ENCODE assay signal across 13 cellular contexts in genomic region chr2:96769816-96770215, GRCh38. TPM values are rescaled to one million over a fixed set of nuclear protein-coding genes. Genes with fewer than 3 reads are reported as not detected.
A peak's percentile ranks its signal among the peaks of the same experiment; 100 is the strongest.
DNase-seq lines count a peak whose midpoint lies in the region; ATAC-seq, FAIRE-seq and TF ChIP-seq lines count a peak whose summit lies in the region.
"Had no signal": no experiment of that assay in that cellular context is flagged by ENCODE, and none has a peak within 500 bp of the region (broad histone marks: within the 10 kb centered on the region; RNA-seq: fewer than 3 reads in every experiment).

No MANE protein-coding gene starts in this region.

- H3K4me3 ChIP-seq in colonic mucosa (no peak overlapping the region), HepG2 (replicated peaks in 1 of 3; ENCODE audit: insufficient read depth in 1 of 3, low read depth in 2 of 3, low read length in 3 of 3) (peak overlapping the region in 1 of 3 experiments; percentile 13; a peak in 1 of 6 replicates)
- H3K4me3 ChIP-seq in CD4-positive, alpha-beta memory T cell (ENCODE audit: low read length in 2 of 2): no peak overlapping the region
- H3K4me3 ChIP-seq: K562 had no signal

- peak overlapping the region; percentile 52 to 82 (median 67) for H3K27ac Mint-ChIP-seq in IgD-negative memory B cell
- no peak overlapping the region for H3K27ac Mint-ChIP-seq in CD4-positive, alpha-beta memory T cell

- H3K79me2 ChIP-seq in HepG2 (ENCODE audit: insufficient read depth, low read length): peaks cover 3% of the 10 kb centered on the region

- peaks cover 40% of the 10 kb centered on the region for H3K4me1 ChIP-seq in colonic mucosa
- H3K4me1 ChIP-seq in HepG2 (ENCODE audit: insufficient read depth, low read length): peaks cover 45% of the 10 kb centered on the region
- peaks cover 22% of the 10 kb centered on the region for H3K4me1 ChIP-seq in CD4-positive, alpha-beta memory T cell (ENCODE audit: insufficient read depth, low read length)

- POLR2A ChIA-PET in HepG2 (lab: Yijun Ruan, JAX): interaction anchor here (0.9 kb wide), 1 partner anchor 9 kb away, joined by 3 read pairs; the partner anchor contains the start of gene CNNM4
- POLR2A ChIA-PET in CD4-positive, alpha-beta memory T cell (lab: Charles Lee; ENCODE audit: partially characterized antibody): no interaction called here

- ATAC-seq in HepG2 (peak; percentile 73), HG03108 (IDR thresholded peaks at IDR 0.05; ENCODE audit: unreplicated experiment) (no peak)

- no peak for TF ChIP-seq POLR2A in HepG2 (IDR thresholded peaks at IDR 0.05; ENCODE audit: insufficient read depth in 1 of 2, low read depth in 2 of 2, low read length in 2 of 2)

- H3K4me1 Mint-ChIP-seq in IgD-negative memory B cell: peaks cover 26 to 59% (median 42%) of the 10 kb centered on the region in 3 donors
- H3K4me1 Mint-ChIP-seq in CD4-positive, alpha-beta memory T cell: peaks cover 25 to 56% (median 42%) of the 10 kb centered on the region in 4 donors

- in situ Hi-C loops in HepG2 (cut with HindIII; ENCODE audit: extremely low pct_ligation_motif_present, low pct_unique_long_range_greater_than_20kb): no loop called here

- no TSS peak for BruUV-seq in HepG2 (replicated peaks; lab: Mats Ljungman, UMichigan)

- 48% methylated on average over 7 of the region's 7 CpGs for WGBS in HepG2 (ENCODE audit: low lambda C conversion rate)

- no peak for TF ChIP-seq RAD21 in HepG2 (CRISPR knock-in tag; IDR thresholded peaks at IDR 0.05)

- H3K9ac ChIP-seq in colonic mucosa (ENCODE audit: low read depth in 2 of 2, low read length in 2 of 2) (peak overlapping the region in 1 of 2 donors; percentile 66), HepG2 (ENCODE audit: insufficient read depth, low read depth, low read length) (no peak overlapping the region)

- no peaks in the 10 kb centered on the region; the same call in 1 of the 2 replicates for H4K20me1 ChIP-seq in HepG2 (ENCODE audit: insufficient read depth, low read length)

- H3K27ac ChIP-seq in colonic mucosa (peak overlapping the region; percentile 78), HepG2 (ENCODE audit: extremely low read length, insufficient read depth, low read length) (peak overlapping the region; percentile 25), substantia nigra (ENCODE audit: low read depth, low read length, poor library complexity, severe bottlenecking) (peak overlapping the region; percentile 26)
- no peak overlapping the region for H3K27ac ChIP-seq in CD4-positive, alpha-beta memory T cell (ENCODE audit: low read depth, low read length)

- H3K36me3 Mint-ChIP-seq in IgD-negative memory B cell: peaks cover 8% of the 10 kb centered on the region
- H3K36me3 Mint-ChIP-seq in CD4-positive, alpha-beta memory T cell: peaks cover 0 to 8% of the 10 kb centered on the region in 2 donors

- H3K9me3 ChIP-seq in colonic mucosa (no peaks in the 10 kb centered on the region), HepG2 (ENCODE audit: low read length) (no peaks in the 10 kb centered on the region)
- H3K9me3 ChIP-seq in CD4-positive, alpha-beta memory T cell (ENCODE audit: control insufficient read depth in 1 of 2, low read length in 2 of 2): no peaks in the 10 kb centered on the region

- H3K27me3 ChIP-seq in colonic mucosa (no peaks in the 10 kb centered on the region), HepG2 (ENCODE audit: control insufficient read depth in 1 of 2, insufficient read depth in 2 of 2, low read length in 2 of 2) (no peaks in the 10 kb centered on the region)
- H3K27me3 ChIP-seq in CD4-positive, alpha-beta memory T cell (ENCODE audit: insufficient read depth, low read length): no peaks in the 10 kb centered on the region

- H3K36me3 ChIP-seq in colonic mucosa: no peaks in the 10 kb centered on the region
- no peaks in the 10 kb centered on the region; a peak in 1 of 5 replicates for H3K36me3 ChIP-seq in HepG2 (replicated peaks in 1 of 2; ENCODE audit: control insufficient read depth in 1 of 2, insufficient read depth in 2 of 2, low read length in 2 of 2)
- no peaks in the 10 kb centered on the region for H3K36me3 ChIP-seq in CD4-positive, alpha-beta memory T cell (ENCODE audit: insufficient read depth, low read length)

- peak overlapping the region in 1 of 4 donors; percentile 46 for H3K4me3 Mint-ChIP-seq in IgD-negative memory B cell
- H3K4me3 Mint-ChIP-seq in CD4-positive, alpha-beta memory T cell: no peak overlapping the region

- peak overlapping the region; percentile 32; the same call in 1 of the 2 replicates for H3K4me2 ChIP-seq in HepG2 (ENCODE audit: low read depth, low read length)

- CTCF ChIA-PET in HepG2 (lab: Yijun Ruan, JAX; ENCODE audit: low intra/inter-chr PET ratio, low total read pairs): no interaction called here
- CTCF ChIA-PET in CD4-positive, alpha-beta memory T cell (lab: Charles Lee; ENCODE audit: partially characterized antibody): interaction anchor here (0.9 kb wide), 1 partner anchor 9 kb away, joined by 3 read pairs; no protein-coding TSS in a partner anchor

- H3K27me3 Mint-ChIP-seq in IgD-negative memory B cell: no peaks in the 10 kb centered on the region
- no peaks in the 10 kb centered on the region for H3K27me3 Mint-ChIP-seq in CD4-positive, alpha-beta memory T cell

- intact Hi-C loops in colonic mucosa (cut with DNase I): no loop called here
- intact Hi-C loops in HepG2 (cut with micrococcal nuclease; ENCODE audit: unreplicated experiment): loop anchor here (10.0 kb wide), 1 partner anchor 165 kb away; no protein-coding TSS in a partner anchor
- intact Hi-C loops in CD4-positive, alpha-beta memory T cell (cut with micrococcal nuclease): no loop called here

- no peak overlapping the region for H2AFZ ChIP-seq in HepG2 (ENCODE audit: low read length)

- DNase-seq in colonic mucosa (no peak), HepG2 (ENCODE audit: low spot score) (peak; percentile 35), substantia nigra (lab: John Stamatoyannopoulos, UW) (peak in 37 of 49 donors; percentile 12 to 71 (median 45)), activated gamma-delta T cell (lab: John Stamatoyannopoulos, UW) (no peak)
- no peak for DNase-seq in NK-92 treated with Interleukin-12 subunit alpha and Interleukin-12 subunit beta, amount 100 ng/mL, for 24 hours (lab: John Stamatoyannopoulos, UW)
- no peak for DNase-seq in CD4-positive, alpha-beta memory T cell
- DNase-seq: activated CD4-positive, CD25-positive, alpha-beta regulatory T cell treated with anti-CD3 and anti-CD28 coated beads, Interleukin-2, amount 50 U/mL, for 72 hours; activated effector memory CD4-positive, alpha-beta T cell treated with anti-CD3 and anti-CD28 coated beads, Interleukin-2, amount 50 U/mL, for 16 hours; cerebellar nuclear complex had no signal

- FAIRE-seq in HepG2 (lab: Jason Lieb, UNC): peak; percentile 77
- FAIRE-seq: GM19239, K562 had no signal

- TF ChIP-seq EP300 in HepG2 (IDR thresholded peaks at IDR 0.05; ENCODE audit: low read depth in 2 of 2, low read length in 2 of 2) (no peak), HepG2 (CRISPR knock-in tag; IDR thresholded peaks at IDR 0.05; ENCODE audit: borderline replicate concordance) (no peak)

- H3K9me3 Mint-ChIP-seq in IgD-negative memory B cell: no peaks in the 10 kb centered on the region
- H3K9me3 Mint-ChIP-seq in CD4-positive, alpha-beta memory T cell: no peaks in the 10 kb centered on the region

- TF ChIP-seq CTCF in colonic mucosa (IDR thresholded peaks at IDR 0.05): no peak
- TF ChIP-seq CTCF in HepG2 (CRISPR knock-in tag; IDR thresholded peaks at IDR 0.05): no peak

RNA-seq across cellular contexts. Expression of gene CNNM4, which starts 9.1 kb away (rescaled TPM):
- polyA plus RNA-seq in IgD-negative memory B cell (7.9 TPM), HepG2 (2011; rRNA removed) (8.4 and 9.8 TPM in 2 replicates)
- total RNA-seq in colonic mucosa (100 to 1,000 TPM in 1 of 2 donors, 10 to 100 TPM in 1; 80.4 to 190 TPM), HepG2 (2016; rRNA removed; fragmentation: Illumina TruSeq; extraction: Trizol) (3.0 and 5.9 TPM in 2 replicates)
- total RNA-seq in HepG2 (2016; cell fraction: cytosol; rRNA removed; fragmentation: Illumina TruSeq; extraction: Trizol; ENCODE audit: low read depth): 1.1 and 2.4 TPM in 2 replicates
- total RNA-seq in HepG2 (2016; cell fraction: insoluble cytoplasmic fraction; rRNA removed; fragmentation: Illumina TruSeq; extraction: Trizol): 2.3 and 6.5 TPM in 2 replicates
- 2.0 and 2.2 TPM in 2 replicates for total RNA-seq in HepG2 (2016; cell fraction: membrane; rRNA removed; fragmentation: Illumina TruSeq; extraction: Trizol)
- total RNA-seq in HepG2 (2016; cell fraction: nucleus; rRNA removed; fragmentation: Illumina TruSeq; extraction: Trizol): 6.5 and 8.1 TPM in 2 replicates
- 8.0 and 8.1 TPM in 2 replicates for polyA plus RNA-seq in HepG2 (2011; cell fraction: cytosol; rRNA removed)
- 9.1 and 9.4 TPM in 2 replicates for polyA plus RNA-seq in HepG2 (2011; cell fraction: nucleus; rRNA removed)
- 7.9 and 10.3 TPM in 2 replicates for polyA plus RNA-seq in HepG2 (2012)
- 0.29 and 0.40 TPM in 2 replicates for polyA plus RNA-seq in HepG2 (2016; cell fraction: cytosol; fragmentation: Illumina TruSeq; extraction: Trizol; ENCODE audit: low read depth)
- polyA plus RNA-seq in HepG2 (2016; cell fraction: insoluble cytoplasmic fraction; fragmentation: Illumina TruSeq; extraction: Trizol; ENCODE audit: low read depth): 2.5 and 3.5 TPM in 2 replicates
- 0.74 and 1.2 TPM in 2 replicates for polyA plus RNA-seq in HepG2 (2016; cell fraction: membrane; fragmentation: Illumina TruSeq; extraction: Trizol; ENCODE audit: low read depth)
- polyA plus RNA-seq in HepG2 (2016; cell fraction: nucleus; fragmentation: Illumina TruSeq; extraction: Trizol; ENCODE audit: insufficient read depth, low read depth): 11.8 and 13.7 TPM in 2 replicates
- polyA minus RNA-seq in HepG2 (2011; rRNA and poly(A)+ RNA removed; ENCODE audit: low replicate concordance): 13.7 and 29.0 TPM in 2 replicates
- polyA minus RNA-seq in HepG2 (2011; cell fraction: cytosol; rRNA and poly(A)+ RNA removed): 9.9 and 11.2 TPM in 2 replicates
- 5.8 and 8.3 TPM in 2 replicates for polyA minus RNA-seq in HepG2 (2011; cell fraction: nucleus; rRNA and poly(A)+ RNA removed)
- total RNA-seq in CD4-positive, alpha-beta memory T cell: 1 to 10 TPM; 6.7 to 7.2 TPM
- 1 to 10 TPM in 1 of 2 donors, under 1 TPM in 1; 0.94 to 5.3 TPM for polyA plus RNA-seq in CD4-positive, alpha-beta memory T cell

RNA-seq across cellular contexts. Expression of gene LMAN2L, which starts 30.0 kb away (rescaled TPM):
- polyA plus RNA-seq in IgD-negative memory B cell (19.1 TPM), HepG2 (2011; rRNA removed) (35.5 and 39.1 TPM in 2 replicates)
- total RNA-seq in colonic mucosa (10 to 100 TPM; 13.5 to 24.7 TPM), HepG2 (2016; rRNA removed; fragmentation: Illumina TruSeq; extraction: Trizol) (27.7 and 57.9 TPM in 2 replicates)
- 5.3 and 5.5 TPM in 2 replicates for total RNA-seq in HepG2 (2016; cell fraction: cytosol; rRNA removed; fragmentation: Illumina TruSeq; extraction: Trizol; ENCODE audit: low read depth)
- 29.7 and 60.7 TPM in 2 replicates for total RNA-seq in HepG2 (2016; cell fraction: insoluble cytoplasmic fraction; rRNA removed; fragmentation: Illumina TruSeq; extraction: Trizol)
- 15.8 and 16.4 TPM in 2 replicates for total RNA-seq in HepG2 (2016; cell fraction: membrane; rRNA removed; fragmentation: Illumina TruSeq; extraction: Trizol)
- 44.6 and 50.0 TPM in 2 replicates for total RNA-seq in HepG2 (2016; cell fraction: nucleus; rRNA removed; fragmentation: Illumina TruSeq; extraction: Trizol)
- 35.1 and 42.4 TPM in 2 replicates for polyA plus RNA-seq in HepG2 (2011; cell fraction: cytosol; rRNA removed)
- 15.9 and 18.6 TPM in 2 replicates for polyA plus RNA-seq in HepG2 (2011; cell fraction: nucleus; rRNA removed)
- polyA plus RNA-seq in HepG2 (2012): 26.8 and 32.8 TPM in 2 replicates
- 4.4 and 4.8 TPM in 2 replicates for polyA plus RNA-seq in HepG2 (2016; cell fraction: cytosol; fragmentation: Illumina TruSeq; extraction: Trizol; ENCODE audit: low read depth)
- polyA plus RNA-seq in HepG2 (2016; cell fraction: insoluble cytoplasmic fraction; fragmentation: Illumina TruSeq; extraction: Trizol; ENCODE audit: low read depth): 22.3 and 26.0 TPM in 2 replicates
- 8.6 and 9.7 TPM in 2 replicates for polyA plus RNA-seq in HepG2 (2016; cell fraction: membrane; fragmentation: Illumina TruSeq; extraction: Trizol; ENCODE audit: low read depth)
- 59.0 and 65.6 TPM in 2 replicates for polyA plus RNA-seq in HepG2 (2016; cell fraction: nucleus; fragmentation: Illumina TruSeq; extraction: Trizol; ENCODE audit: insufficient read depth, low read depth)
- polyA minus RNA-seq in HepG2 (2011; rRNA and poly(A)+ RNA removed; ENCODE audit: low replicate concordance): 29.8 and 46.9 TPM in 2 replicates
- polyA minus RNA-seq in HepG2 (2011; cell fraction: cytosol; rRNA and poly(A)+ RNA removed): 15.0 and 15.6 TPM in 2 replicates
- polyA minus RNA-seq in HepG2 (2011; cell fraction: nucleus; rRNA and poly(A)+ RNA removed): 17.9 and 20.5 TPM in 2 replicates
- total RNA-seq in CD4-positive, alpha-beta memory T cell: 10 to 100 TPM; 10.1 to 12.6 TPM
- 10 to 100 TPM; 21.3 to 22.4 TPM for polyA plus RNA-seq in CD4-positive, alpha-beta memory T cell

RNA-seq across cellular contexts. Expression of gene CNNM3, which starts 46.3 kb away (rescaled TPM):
- polyA plus RNA-seq in IgD-negative memory B cell: 3.5 TPM
- total RNA-seq in colonic mucosa: 10 to 100 TPM; 24.4 to 33.0 TPM
- 8.4 and 21.2 TPM in 2 replicates for total RNA-seq in HepG2 (2016; rRNA removed; fragmentation: Illumina TruSeq; extraction: Trizol)
- total RNA-seq in HepG2 (2016; cell fraction: cytosol; rRNA removed; fragmentation: Illumina TruSeq; extraction: Trizol; ENCODE audit: low read depth): 5.5 and 5.9 TPM in 2 replicates
- total RNA-seq in HepG2 (2016; cell fraction: insoluble cytoplasmic fraction; rRNA removed; fragmentation: Illumina TruSeq; extraction: Trizol): 6.5 and 21.5 TPM in 2 replicates
- total RNA-seq in HepG2 (2016; cell fraction: membrane; rRNA removed; fragmentation: Illumina TruSeq; extraction: Trizol): 8.5 and 9.2 TPM in 2 replicates
- 22.7 and 27.7 TPM in 2 replicates for total RNA-seq in HepG2 (2016; cell fraction: nucleus; rRNA removed; fragmentation: Illumina TruSeq; extraction: Trizol)
- 27.9 and 43.4 TPM in 2 replicates for polyA plus RNA-seq in HepG2 (2011; rRNA removed)
- polyA plus RNA-seq in HepG2 (2011; cell fraction: cytosol; rRNA removed): 24.2 and 26.5 TPM in 2 replicates
- polyA plus RNA-seq in HepG2 (2011; cell fraction: nucleus; rRNA removed): 68.4 and 71.2 TPM in 2 replicates
- polyA plus RNA-seq in HepG2 (2012): 35.8 and 38.5 TPM in 2 replicates
- 4.3 and 4.5 TPM in 2 replicates for polyA plus RNA-seq in HepG2 (2016; cell fraction: cytosol; fragmentation: Illumina TruSeq; extraction: Trizol; ENCODE audit: low read depth)
- polyA plus RNA-seq in HepG2 (2016; cell fraction: insoluble cytoplasmic fraction; fragmentation: Illumina TruSeq; extraction: Trizol; ENCODE audit: low read depth): 11.7 and 14.4 TPM in 2 replicates
- polyA plus RNA-seq in HepG2 (2016; cell fraction: membrane; fragmentation: Illumina TruSeq; extraction: Trizol; ENCODE audit: low read depth): 10.0 and 11.0 TPM in 2 replicates
- polyA plus RNA-seq in HepG2 (2016; cell fraction: nucleus; fragmentation: Illumina TruSeq; extraction: Trizol; ENCODE audit: insufficient read depth, low read depth): 48.6 and 52.0 TPM in 2 replicates
- 49.9 and 152 TPM in 2 replicates for polyA minus RNA-seq in HepG2 (2011; rRNA and poly(A)+ RNA removed; ENCODE audit: low replicate concordance)
- polyA minus RNA-seq in HepG2 (2011; cell fraction: cytosol; rRNA and poly(A)+ RNA removed): 50.4 and 69.9 TPM in 2 replicates
- 56.1 and 70.2 TPM in 2 replicates for polyA minus RNA-seq in HepG2 (2011; cell fraction: nucleus; rRNA and poly(A)+ RNA removed)
- total RNA-seq in CD4-positive, alpha-beta memory T cell: 10 to 100 TPM; 55.1 to 57.4 TPM
- 10 to 100 TPM in 1 of 2 donors, 1 to 10 TPM in 1; 3.7 to 13.2 TPM for polyA plus RNA-seq in CD4-positive, alpha-beta memory T cell

Comparison
In these comparisons a context has a peak if more than half of its experiments do, and no peak if none do; other contexts are left out.
1. H3K27ac Mint-ChIP-seq: peak in IgD-negative memory B cell (3 of 3); none in CD4-positive, alpha-beta memory T cell (0 of 7).
2. DNase-seq: peak in HepG2 (single experiment) and substantia nigra (37 of 49); none in colonic mucosa (single experiment), activated gamma-delta T cell (single experiment), NK-92 treated with Interleukin-12 subunit alpha and Interleukin-12 subunit beta, amount 100 ng/mL, for 24 hours (single experiment) and CD4-positive, alpha-beta memory T cell (0 of 5).
3. RNA of gene CNNM4, which starts 9.1 kb away (total RNA-seq): 80.4 to 190 TPM in colonic mucosa; 6.7 to 7.2 TPM in CD4-positive, alpha-beta memory T cell and 1.1 to 8.1 TPM in HepG2; every median in the first group is over 4 times any median in the second.